ENCODE assay signal across 1 cellular context in the genomic region with DNA sequence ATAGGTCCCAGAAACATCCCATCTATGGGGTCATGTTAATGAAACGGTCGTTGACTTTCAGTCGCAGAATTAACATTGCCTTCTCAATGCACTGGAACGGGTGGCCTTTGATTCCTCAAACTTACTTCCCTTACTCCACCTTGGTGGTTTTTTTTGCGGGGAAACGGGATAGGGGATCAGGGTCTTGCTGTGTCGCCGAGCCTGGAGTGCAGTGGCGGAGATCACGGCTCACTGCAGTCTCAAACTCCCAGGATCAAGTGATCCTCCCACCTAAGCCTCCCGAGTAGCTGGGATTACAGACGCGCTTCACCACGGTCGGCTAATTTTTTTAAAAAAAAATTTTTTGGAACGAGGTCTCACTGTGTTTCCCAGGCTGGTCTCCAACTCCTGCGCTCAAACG.
TF ChIP-seq lines count a peak whose summit lies in the region.

No MANE protein-coding gene starts in this region.

TF ChIP-seq in GM23338, 12 proteins besides CTCF, POLR2A, EP300 and RAD21 (continued from another document):
- TF ChIP-seq, protein P1, sequence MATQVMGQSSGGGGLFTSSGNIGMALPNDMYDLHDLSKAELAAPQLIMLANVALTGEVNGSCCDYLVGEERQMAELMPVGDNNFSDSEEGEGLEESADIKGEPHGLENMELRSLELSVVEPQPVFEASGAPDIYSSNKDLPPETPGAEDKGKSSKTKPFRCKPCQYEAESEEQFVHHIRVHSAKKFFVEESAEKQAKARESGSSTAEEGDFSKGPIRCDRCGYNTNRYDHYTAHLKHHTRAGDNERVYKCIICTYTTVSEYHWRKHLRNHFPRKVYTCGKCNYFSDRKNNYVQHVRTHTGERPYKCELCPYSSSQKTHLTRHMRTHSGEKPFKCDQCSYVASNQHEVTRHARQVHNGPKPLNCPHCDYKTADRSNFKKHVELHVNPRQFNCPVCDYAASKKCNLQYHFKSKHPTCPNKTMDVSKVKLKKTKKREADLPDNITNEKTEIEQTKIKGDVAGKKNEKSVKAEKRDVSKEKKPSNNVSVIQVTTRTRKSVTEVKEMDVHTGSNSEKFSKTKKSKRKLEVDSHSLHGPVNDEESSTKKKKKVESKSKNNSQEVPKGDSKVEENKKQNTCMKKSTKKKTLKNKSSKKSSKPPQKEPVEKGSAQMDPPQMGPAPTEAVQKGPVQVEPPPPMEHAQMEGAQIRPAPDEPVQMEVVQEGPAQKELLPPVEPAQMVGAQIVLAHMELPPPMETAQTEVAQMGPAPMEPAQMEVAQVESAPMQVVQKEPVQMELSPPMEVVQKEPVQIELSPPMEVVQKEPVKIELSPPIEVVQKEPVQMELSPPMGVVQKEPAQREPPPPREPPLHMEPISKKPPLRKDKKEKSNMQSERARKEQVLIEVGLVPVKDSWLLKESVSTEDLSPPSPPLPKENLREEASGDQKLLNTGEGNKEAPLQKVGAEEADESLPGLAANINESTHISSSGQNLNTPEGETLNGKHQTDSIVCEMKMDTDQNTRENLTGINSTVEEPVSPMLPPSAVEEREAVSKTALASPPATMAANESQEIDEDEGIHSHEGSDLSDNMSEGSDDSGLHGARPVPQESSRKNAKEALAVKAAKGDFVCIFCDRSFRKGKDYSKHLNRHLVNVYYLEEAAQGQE (IDR thresholded peaks at IDR 0.05; ENCODE audit: unreplicated experiment): no peak
